Comparison of ENCODE assay signal across 1 cellular context in genomic region chr15:65183847-65184159, GRCh38.
TF ChIP-seq lines count a peak whose summit lies in the region.

No MANE protein-coding gene starts in this region.

TF ChIP-seq in H1, 55 proteins besides CTCF, POLR2A, EP300 and RAD21:
- TF ChIP-seq CEBPB (IDR thresholded peaks at IDR 0.05; ENCODE audit: low read depth, low read length) (no peak), CHD2 (IDR thresholded peaks at IDR 0.05; ENCODE audit: low read length) (no peak), TBP (IDR thresholded peaks at IDR 0.05; ENCODE audit: low read depth, low read length) (no peak), POU5F1 (IDR thresholded peaks at IDR 0.05; ENCODE audit: low read depth, low read length) (no peak), SAP30 (IDR thresholded peaks at IDR 0.05; ENCODE audit: insufficient read depth, insufficient replicate concordance, low read length) (no peak), SRF (IDR thresholded peaks at IDR 0.05; ENCODE audit: low read depth, low read length) (no peak), MAX (IDR thresholded peaks at IDR 0.05) (no peak), ASH2L (IDR thresholded peaks at IDR 0.05; ENCODE audit: low read length) (no peak), KDM5A (IDR thresholded peaks at IDR 0.05; ENCODE audit: low read length) (no peak), RNF2 (IDR thresholded peaks at IDR 0.05; ENCODE audit: borderline replicate concordance, low read depth, low read length, missing control alignments, poor library complexity, severe bottlenecking) (no peak)
